ENCODE assay signal across 8 cellular contexts in the genomic region with DNA sequence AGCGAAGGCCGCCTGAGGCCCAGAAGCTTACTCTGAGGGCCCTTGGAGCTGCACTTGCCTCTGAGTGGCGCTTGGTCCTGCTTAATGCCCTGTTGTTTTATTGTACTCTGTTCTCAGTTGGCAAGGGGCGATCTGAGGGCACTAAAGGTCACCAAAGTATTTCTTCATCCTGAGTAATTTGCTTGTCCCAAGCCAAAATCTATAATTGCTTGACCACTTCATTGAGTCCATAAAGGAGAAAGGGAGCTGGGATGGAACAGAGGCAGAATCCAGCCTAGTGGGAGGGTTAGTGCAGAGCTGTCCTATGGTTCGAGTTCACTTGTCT. TPM values are rescaled to one million over a fixed set of nuclear protein-coding genes. Genes with fewer than 3 reads are reported as not detected.
DNase-seq lines count a peak whose midpoint lies in the region; ATAC-seq and TF ChIP-seq lines count a peak whose summit lies in the region.

No MANE protein-coding gene starts in this region.

- no peak for TF ChIP-seq EP300 in upper lobe of left lung (IDR thresholded peaks at IDR 0.05)

- peaks cover 54% of the 10 kb centered on the region for H3K4me1 ChIP-seq in left ventricle myocardium inferior
- peaks cover 24 to 45% of the 10 kb centered on the region in 2 donors for H3K4me1 ChIP-seq in adrenal gland (replicated peaks in 1 of 2)
- peaks cover 38% of the 10 kb centered on the region for H3K4me1 ChIP-seq in mucosa of stomach (ENCODE audit: control insufficient read depth, insufficient read depth, low read length)
- H3K4me1 ChIP-seq in upper lobe of left lung: peaks cover 47 to 61% (median 50%) of the 10 kb centered on the region in 4 donors

- intact Hi-C loops in left ventricle myocardium inferior (cut with micrococcal nuclease) (loop anchor here (2.0 kb wide), 1 partner anchor 49 kb away; no protein-coding TSS in a partner anchor), cardiac septum (cut with DNase I) (no loop called here), adrenal gland (cut with DNase I) (loop anchor here in 1 of 2 donors (2.0 kb wide), 1 partner anchor 47 kb away; no protein-coding TSS in a partner anchor)

- H3K27ac ChIP-seq in left ventricle myocardium inferior (replicated peaks): peak overlapping the region; percentile 82
- peak overlapping the region in 3 of 5 donors; percentile 81 to 84 (median 82) for H3K27ac ChIP-seq in adrenal gland
- H3K27ac ChIP-seq in upper lobe of left lung: peak overlapping the region; percentile 89 to 96 (median 94)

- H3K9ac ChIP-seq in mucosa of stomach (ENCODE audit: low read length): no peak overlapping the region

- 32 to 39% (median 34%) methylated on average over 4 to 5 of the region's 5 CpGs for WGBS in adrenal gland, 4 donors
- WGBS in upper lobe of left lung, 2 donors: 62 to 71% methylated on average over 3 of the region's 5 CpGs

- ATAC-seq in upper lobe of left lung (ENCODE audit: low FRiP score in 2 of 2) (no peak), HG03378 (IDR thresholded peaks at IDR 0.05; ENCODE audit: unreplicated experiment) (no peak)

- DNase-seq in left ventricle myocardium inferior (no peak), cardiac septum (ENCODE audit: low spot score) (no peak), adrenal gland (no peak), upper lobe of left lung (no peak), middle frontal gyrus (ENCODE audit: extremely low spot score, low spot score) (no peak), occipital lobe (lab: John Stamatoyannopoulos, UW) (no peak)

- H3K9me3 ChIP-seq in left ventricle myocardium inferior (replicated peaks) (no peaks in the 10 kb centered on the region), adrenal gland (replicated peaks in 1 of 3) (no peaks in the 10 kb centered on the region), mucosa of stomach (ENCODE audit: control insufficient read depth, low read length) (no peaks in the 10 kb centered on the region), upper lobe of left lung (no peaks in the 10 kb centered on the region)

- no peak for TF ChIP-seq CTCF in left ventricle myocardium inferior (IDR thresholded peaks at IDR 0.05; ENCODE audit: borderline replicate concordance)
- TF ChIP-seq CTCF in adrenal gland (IDR thresholded peaks at IDR 0.05): no peak
- TF ChIP-seq CTCF in upper lobe of left lung (IDR thresholded peaks at IDR 0.05): no peak

- TF ChIP-seq POLR2A in adrenal gland (IDR thresholded peaks at IDR 0.05) (no peak), upper lobe of left lung (IDR thresholded peaks at IDR 0.05) (no peak)

- peak overlapping the region; percentile 80 for H3K4me3 ChIP-seq in left ventricle myocardium inferior
- peak overlapping the region in 2 of 4 donors; percentile 76 to 86 for H3K4me3 ChIP-seq in adrenal gland
- peak overlapping the region; percentile 91 for H3K4me3 ChIP-seq in mucosa of stomach (ENCODE audit: low read length)
- peak overlapping the region in 3 of 4 donors; percentile 79 to 89 (median 80) for H3K4me3 ChIP-seq in upper lobe of left lung

- H3K27me3 ChIP-seq in left ventricle myocardium inferior (ENCODE audit: low read depth) (peaks cover 9% of the 10 kb centered on the region), adrenal gland (no peaks in the 10 kb centered on the region), mucosa of stomach (ENCODE audit: control insufficient read depth, insufficient read depth, low read length) (no peaks in the 10 kb centered on the region), upper lobe of left lung (no peaks in the 10 kb centered on the region)

- H3K36me3 ChIP-seq in left ventricle myocardium inferior: no peaks in the 10 kb centered on the region
- H3K36me3 ChIP-seq in adrenal gland (replicated peaks in 1 of 2): no peaks in the 10 kb centered on the region
- no peaks in the 10 kb centered on the region for H3K36me3 ChIP-seq in mucosa of stomach (ENCODE audit: control insufficient read depth, insufficient read depth, low read length)
- H3K36me3 ChIP-seq in upper lobe of left lung: no peaks in the 10 kb centered on the region

RNA-seq across cellular contexts. Expression of a gene that starts 0.4 kb away (rescaled TPM):
- total RNA-seq in left ventricle myocardium inferior (0.74 TPM), cardiac septum (0.75 TPM), adrenal gland (1 to 10 TPM; 1.7 to 9.9 (median 7.2) TPM), upper lobe of left lung (10 to 100 TPM in 3 of 6 donors, 1 to 10 TPM in 3; 8.5 to 14.7 (median 10.3) TPM), occipital lobe (1.1 TPM)
- polyA plus RNA-seq in adrenal gland: 1 to 10 TPM in 2 of 3 donors, under 1 TPM in 1; 0.95 to 1.9 (median 1.8) TPM

RNA-seq across cellular contexts. Expression of a gene that starts 34.8 kb away (rescaled TPM):
- total RNA-seq in left ventricle myocardium inferior (0.27 TPM), cardiac septum (not detected), adrenal gland (10 to 100 TPM; 18.2 to 74.9 (median 43.8) TPM), upper lobe of left lung (1 to 10 TPM in 1 of 6 donors, under 1 TPM in 2, not detected in 3; 0.34 to 1.7 (median 0.37) TPM), occipital lobe (18.6 TPM)
- 10 to 100 TPM; 24.6 to 60.9 (median 32.2) TPM for polyA plus RNA-seq in adrenal gland
